Comparison of ENCODE assay signal across 12 cellular contexts in genomic region chr6:144377586-144377985, GRCh38.
DNase-seq lines count a peak whose midpoint lies in the region; ATAC-seq, FAIRE-seq and TF ChIP-seq lines count a peak whose summit lies in the region.
"Had no signal": no experiment of that assay in that cellular context is flagged by ENCODE, and none has a peak within 500 bp of the region (broad histone marks: within the 10 kb centered on the region; RNA-seq: fewer than 3 reads in every experiment).

No MANE protein-coding gene starts in this region.

- TF ChIP-seq POLR2A in suprapubic skin (IDR thresholded peaks at IDR 0.05) = no peak

- H3K4me1 Mint-ChIP-seq in activated CD4-positive, alpha-beta T cell treated with anti-CD3 and anti-CD28 coated beads for 36 hours = peaks cover 43% of the 10 kb centered on the region

- POLR2A ChIA-PET in activated CD4-positive, alpha-beta T cell treated with anti-CD3 and anti-CD28 coated beads for 36 hours (lab: Charles Lee) = no interaction called here

- peaks cover 17% of the 10 kb centered on the region for H3K9me3 Mint-ChIP-seq in activated CD4-positive, alpha-beta T cell treated with anti-CD3 and anti-CD28 coated beads for 36 hours (ENCODE audit: low read depth)

- H3K4me3 ChIP-seq in kidney (ENCODE audit: low read length in 2 of 2) (no peak overlapping the region), suprapubic skin (no peak overlapping the region)

- H3K4me1 ChIP-seq in kidney (ENCODE audit: control insufficient read depth in 1 of 2, insufficient read depth in 1 of 2, low read depth in 1 of 2, low read length in 2 of 2) (peaks cover 3 to 11% of the 10 kb centered on the region in 2 donors), suprapubic skin (peaks cover 23% of the 10 kb centered on the region)

- H3K27ac ChIP-seq in kidney (ENCODE audit: low read depth in 2 of 2, low read length in 2 of 2) (no peak overlapping the region), suprapubic skin (peak overlapping the region; percentile 55)

- no peak overlapping the region for H3K9ac ChIP-seq in kidney (ENCODE audit: low read length in 2 of 2)

- peak; percentile 68 for ATAC-seq in activated CD4-positive, alpha-beta T cell treated with anti-CD3 and anti-CD28 coated beads for 36 hours
- ATAC-seq in HG03460 (IDR thresholded peaks at IDR 0.05; ENCODE audit: unreplicated experiment) (no peak), GM18861 (IDR thresholded peaks at IDR 0.05; ENCODE audit: unreplicated experiment) (no peak)

- DNase-seq in activated CD4-positive, alpha-beta T cell treated with anti-CD3 and anti-CD28 coated beads for 36 hours = peak; percentile 33
- no peak for DNase-seq in activated CD4-positive, alpha-beta T cell treated with anti-CD3 and anti-CD28 coated beads, Interleukin-2, amount 50 U/mL, for 48 hours
- DNase-seq in astrocyte of the hippocampus (ENCODE audit: low read depth, low spot score) (peak; percentile 64), kidney (peak; percentile 76), suprapubic skin (ENCODE audit: low spot score in 2 of 2) (no peak), NCI-H1048 (lab: John Stamatoyannopoulos, UW) (no peak)
- DNase-seq: 8988T, NCI-H1694, SHP77 treated with DMSO at 0.1 percent for 48 hours had no signal

- H3K27me3 ChIP-seq in suprapubic skin = no peaks in the 10 kb centered on the region

- intact Hi-C loops in activated CD4-positive, alpha-beta T cell treated with anti-CD3 and anti-CD28 coated beads for 36 hours (cut with DNase I, micrococcal nuclease) = no loop called here
- intact Hi-C loops in kidney (cut with DNase I) = no loop called here

- H3K36me3 Mint-ChIP-seq in activated CD4-positive, alpha-beta T cell treated with anti-CD3 and anti-CD28 coated beads for 36 hours (ENCODE audit: low read depth) = peaks cover 22% of the 10 kb centered on the region

- TF ChIP-seq CTCF in kidney (IDR thresholded peaks at IDR 0.05; ENCODE audit: borderline replicate concordance, extremely low read depth, insufficient read depth) (no peak), suprapubic skin (IDR thresholded peaks at IDR 0.05) (no peak)

- TF ChIP-seq EP300 in suprapubic skin (IDR thresholded peaks at IDR 0.05) = no peak

- H3K27me3 Mint-ChIP-seq in activated CD4-positive, alpha-beta T cell treated with anti-CD3 and anti-CD28 coated beads for 36 hours = no peaks in the 10 kb centered on the region

- H3K4me3 Mint-ChIP-seq in activated CD4-positive, alpha-beta T cell treated with anti-CD3 and anti-CD28 coated beads for 36 hours = no peak overlapping the region
- H3K4me3 Mint-ChIP-seq: nephron had no signal

- FAIRE-seq in kidney (lab: Jason Lieb, UNC) = no peak

- H3K9me3 ChIP-seq in kidney (ENCODE audit: control insufficient read depth in 1 of 2, low read length in 2 of 2) = no peaks in the 10 kb centered on the region
- no peaks in the 10 kb centered on the region for H3K9me3 ChIP-seq in suprapubic skin

- peak overlapping the region; percentile 40 for H3K27ac Mint-ChIP-seq in activated CD4-positive, alpha-beta T cell treated with anti-CD3 and anti-CD28 coated beads for 36 hours
- H3K27ac Mint-ChIP-seq: nephron had no signal

- CTCF ChIA-PET in activated CD4-positive, alpha-beta T cell treated with anti-CD3 and anti-CD28 coated beads for 36 hours (lab: Charles Lee) = interaction anchor here (1.4 kb wide), 2 partner anchors 11 to 30 kb away, joined by 3 to 4 read pairs; no protein-coding TSS in a partner anchor

- 28% methylated on average over 2 of the region's 2 CpGs for WGBS in suprapubic skin

- H3K36me3 ChIP-seq in kidney (ENCODE audit: control insufficient read depth in 1 of 2, insufficient read depth in 2 of 2, low read length in 2 of 2) (no peaks in the 10 kb centered on the region), suprapubic skin (no peaks in the 10 kb centered on the region)

Comparison
In these comparisons a context has a peak if more than half of its experiments do, and no peak if none do; other contexts are left out.
1. DNase-seq: peak in activated CD4-positive, alpha-beta T cell treated with anti-CD3 and anti-CD28 coated beads for 36 hours (single experiment), astrocyte of the hippocampus (single experiment) and kidney (single experiment); none in activated CD4-positive, alpha-beta T cell treated with anti-CD3 and anti-CD28 coated beads, Interleukin-2, amount 50 U/mL, for 48 hours (0 of 2), suprapubic skin (0 of 2) and NCI-H1048 (single experiment).